ENCODE assay signal across 8 cellular contexts in the genomic region with DNA sequence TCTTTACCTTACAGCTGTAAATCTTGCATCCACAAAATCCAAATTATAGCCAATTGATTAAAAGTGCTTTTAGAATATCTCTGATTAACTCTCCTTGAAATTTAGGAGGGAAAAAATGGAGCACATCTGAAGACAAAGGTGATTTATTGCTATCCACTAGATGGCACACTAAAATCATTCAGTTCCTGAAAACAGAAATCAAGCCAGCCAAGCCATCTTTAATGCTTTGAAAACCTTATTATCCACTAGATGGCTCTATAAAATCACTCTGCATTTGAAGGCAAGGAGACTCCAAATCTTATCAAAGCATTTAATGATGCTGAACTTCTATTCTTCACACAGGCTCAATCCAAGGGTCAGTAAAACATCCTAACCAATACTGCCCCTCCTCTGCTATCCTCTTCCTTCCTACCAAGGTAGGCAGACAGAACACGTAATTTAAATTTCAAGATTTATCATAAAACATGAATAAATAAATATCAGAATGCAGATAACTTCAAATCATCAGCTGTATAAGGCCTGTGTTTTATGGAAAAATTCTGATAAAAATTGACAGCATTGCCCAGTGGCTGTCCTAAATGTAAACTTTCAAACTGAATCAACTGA.
DNase-seq lines count a peak whose midpoint lies in the region; ATAC-seq and TF ChIP-seq lines count a peak whose summit lies in the region.

No MANE protein-coding gene starts in this region.

- H3K36me3 Mint-ChIP-seq in stimulated activated effector memory CD8-positive, alpha-beta T cell treated with anti-CD3 and anti-CD28 coated beads, Interleukin-12 subunit alpha, Interleukin-12 subunit beta, amount 100 ng/mL, for 72 hours = no peaks in the 10 kb centered on the region

- H3K4me1 ChIP-seq in effector memory CD4-positive, alpha-beta T cell (ENCODE audit: control insufficient read depth, insufficient read depth, low read length, poor library complexity, severe bottlenecking) = no peaks in the 10 kb centered on the region

- H3K9me3 ChIP-seq in effector memory CD4-positive, alpha-beta T cell (ENCODE audit: control insufficient read depth, low read length) = no peaks in the 10 kb centered on the region

- H3K4me1 Mint-ChIP-seq in stimulated activated effector memory CD8-positive, alpha-beta T cell treated with anti-CD3 and anti-CD28 coated beads, Interleukin-12 subunit alpha, Interleukin-12 subunit beta, amount 100 ng/mL, for 72 hours = no peaks in the 10 kb centered on the region

- H3K27ac ChIP-seq in HL-60 (replicated peaks) = no peak overlapping the region
- H3K27ac ChIP-seq in effector memory CD4-positive, alpha-beta T cell (ENCODE audit: insufficient read depth, low read length, poor library complexity, severe bottlenecking) = no peak overlapping the region

- H3K27ac Mint-ChIP-seq in stimulated activated effector memory CD8-positive, alpha-beta T cell treated with anti-CD3 and anti-CD28 coated beads, Interleukin-12 subunit alpha, Interleukin-12 subunit beta, amount 100 ng/mL, for 72 hours = no peak overlapping the region

- DNase-seq in GDM1 (lab: John Stamatoyannopoulos, UW) (peak; percentile 65), HL-60 (ENCODE audit: low read depth in 1 of 2, low spot score in 1 of 2) (peak; percentile 28 to 48), NCI-H69 (lab: John Stamatoyannopoulos, UW) (peak; percentile 96), astrocyte of the hippocampus (ENCODE audit: low read depth, low spot score) (peak; percentile 84), iPS DF 19.7 (ENCODE audit: low read depth, low spot score) (peak; percentile 17)
- DNase-seq in stimulated activated effector memory CD8-positive, alpha-beta T cell treated with anti-CD3 and anti-CD28 coated beads, Interleukin-12 subunit alpha, Interleukin-12 subunit beta, amount 100 ng/mL, for 72 hours (ENCODE audit: low spot score in 2 of 2) = no peak
- no peak for DNase-seq in effector memory CD4-positive, alpha-beta T cell

- no peaks in the 10 kb centered on the region for H3K9me3 Mint-ChIP-seq in stimulated activated effector memory CD8-positive, alpha-beta T cell treated with anti-CD3 and anti-CD28 coated beads, Interleukin-12 subunit alpha, Interleukin-12 subunit beta, amount 100 ng/mL, for 72 hours

- no peaks in the 10 kb centered on the region for H3K27me3 ChIP-seq in HL-60 (ENCODE audit: insufficient read depth, poor library complexity, severe bottlenecking)
- H3K27me3 ChIP-seq in effector memory CD4-positive, alpha-beta T cell (replicated peaks; ENCODE audit: control insufficient read depth, insufficient read depth, low read length, poor library complexity, severe bottlenecking) = no peaks in the 10 kb centered on the region

- H3K36me3 ChIP-seq in effector memory CD4-positive, alpha-beta T cell (ENCODE audit: control insufficient read depth, insufficient read depth, low read length) = no peaks in the 10 kb centered on the region

- no peak overlapping the region for H3K4me3 ChIP-seq in HL-60 (replicated peaks; ENCODE audit: insufficient read depth, low read length)
- H3K4me3 ChIP-seq in effector memory CD4-positive, alpha-beta T cell (ENCODE audit: insufficient read depth, low read depth, low read length, poor library complexity, severe bottlenecking) = no peak overlapping the region

- peak; percentile 49 for TF ChIP-seq CTCF in HL-60 (IDR thresholded peaks at IDR 0.05; ENCODE audit: insufficient read depth, low read length)

- no peak overlapping the region for H3K4me3 Mint-ChIP-seq in stimulated activated effector memory CD8-positive, alpha-beta T cell treated with anti-CD3 and anti-CD28 coated beads, Interleukin-12 subunit alpha, Interleukin-12 subunit beta, amount 100 ng/mL, for 72 hours

- peak; percentile 79 for ATAC-seq in GM21528 (IDR thresholded peaks at IDR 0.05; ENCODE audit: low FRiP score, unreplicated experiment)
- peak; percentile 71 for ATAC-seq in stimulated activated effector memory CD8-positive, alpha-beta T cell treated with anti-CD3 and anti-CD28 coated beads, Interleukin-12 subunit alpha, Interleukin-12 subunit beta, amount 100 ng/mL, for 72 hours

Comparison
In these comparisons a context has a peak if more than half of its experiments do, and no peak if none do; other contexts are left out.
1. DNase-seq: peak in GDM1 (single experiment), HL-60 (2 of 2), NCI-H69 (single experiment), astrocyte of the hippocampus (single experiment) and iPS DF 19.7 (single experiment); none in stimulated activated effector memory CD8-positive, alpha-beta T cell treated with anti-CD3 and anti-CD28 coated beads, Interleukin-12 subunit alpha, Interleukin-12 subunit beta, amount 100 ng/mL, for 72 hours (0 of 2) and effector memory CD4-positive, alpha-beta T cell (0 of 3).